Comparison of ENCODE assay signal across 8 cellular contexts in the genomic region with DNA sequence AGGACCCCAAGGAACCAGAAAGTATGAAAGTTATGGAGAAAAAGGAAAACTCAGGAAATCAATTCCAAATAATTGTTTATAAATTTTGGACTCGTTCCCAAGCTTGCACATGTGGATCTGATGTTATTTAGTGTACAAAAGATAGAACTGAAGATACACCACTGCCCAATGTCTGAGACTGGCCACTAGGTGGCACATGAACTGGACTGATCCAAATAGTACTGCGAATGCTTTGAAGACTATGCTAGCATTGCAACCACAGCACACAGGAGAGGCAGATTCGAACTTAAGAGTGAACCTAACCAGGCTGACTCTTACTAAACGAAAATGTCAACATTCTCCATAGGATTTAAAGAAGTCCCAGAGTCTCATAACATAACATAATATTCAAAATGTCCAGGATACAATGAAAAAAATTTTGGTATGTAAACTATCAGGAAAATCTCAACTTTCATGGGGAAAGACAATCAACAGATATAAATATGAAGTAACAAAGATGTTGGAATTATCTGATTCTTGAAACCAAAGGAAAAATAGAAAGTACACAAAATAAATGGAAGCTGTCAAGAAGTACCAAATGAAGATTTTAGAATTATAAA.
DNase-seq lines count a peak whose midpoint lies in the region; ATAC-seq and TF ChIP-seq lines count a peak whose summit lies in the region.

No MANE protein-coding gene starts in this region.

- no peak for ATAC-seq in CD4-positive, alpha-beta T cell (ENCODE audit: poor library complexity)
- ATAC-seq in GM18508 (IDR thresholded peaks at IDR 0.05; ENCODE audit: insufficient read depth, unreplicated experiment) = peak; percentile 36
- ATAC-seq in HG02870 (IDR thresholded peaks at IDR 0.05; ENCODE audit: unreplicated experiment) = peak; percentile 89
- peak; percentile 40 for ATAC-seq in activated naive CD8-positive, alpha-beta T cell treated with anti-CD3 and anti-CD28 coated beads, Interleukin-2, amount 50 U/mL, for 24 hours

- no peaks in the 10 kb centered on the region for H3K4me1 Mint-ChIP-seq in CD4-positive, alpha-beta T cell (ENCODE audit: low read depth)
- H3K4me1 Mint-ChIP-seq in activated naive CD8-positive, alpha-beta T cell treated with anti-CD3 and anti-CD28 coated beads, Interleukin-2, amount 50 U/mL, for 24 hours = no peaks in the 10 kb centered on the region
- no peaks in the 10 kb centered on the region for H3K4me1 Mint-ChIP-seq in T-helper 2 cell treated with Interferon-gamma antibody and Interleukin-4, amounts not matched to agents 5 μg/mL and 100 μg/mL, for 36 hours (ENCODE audit: low read depth)

- CTCF ChIA-PET in CD4-positive, alpha-beta T cell (lab: Charles Lee) = no interaction called here

- H3K27ac ChIP-seq in CD4-positive, alpha-beta T cell (ENCODE audit: low read depth, low read length) = no peak overlapping the region

- TF ChIP-seq CTCF in CD4-positive, alpha-beta T cell (IDR thresholded peaks at IDR 0.05) = peak; percentile 16

- intact Hi-C loops in CD4-positive, alpha-beta T cell (cut with DNase I, micrococcal nuclease) = no loop called here

- no peaks in the 10 kb centered on the region for H3K27me3 ChIP-seq in CD4-positive, alpha-beta T cell (ENCODE audit: control insufficient read depth, insufficient read depth, low read length)

- DNase-seq in CD4-positive, alpha-beta T cell = no peak
- DNase-seq in NCI-H1694 treated with DMSO at 0.1 percent for 48 hours (lab: John Stamatoyannopoulos, UW) (peak; percentile 47), hepatic stellate cell (ENCODE audit: low spot score) (peak; percentile 2)
- DNase-seq in activated naive CD8-positive, alpha-beta T cell treated with anti-CD3 and anti-CD28 coated beads, Interleukin-2, amount 50 U/mL, for 24 hours = no peak
- DNase-seq in stimulated activated CD8-positive, alpha-beta memory T cell treated with anti-CD3 and anti-CD28 coated beads, Interleukin-4, amount 100 ng/mL, for 48 hours = peak; percentile 23
- DNase-seq in T-helper 2 cell treated with Interferon-gamma antibody and Interleukin-4, amounts not matched to agents 5 μg/mL and 100 μg/mL, for 36 hours (ENCODE audit: low spot score) = no peak

- H3K36me3 Mint-ChIP-seq in CD4-positive, alpha-beta T cell (ENCODE audit: low read depth) = no peaks in the 10 kb centered on the region
- H3K36me3 Mint-ChIP-seq in activated naive CD8-positive, alpha-beta T cell treated with anti-CD3 and anti-CD28 coated beads, Interleukin-2, amount 50 U/mL, for 24 hours (ENCODE audit: low read depth) = no peaks in the 10 kb centered on the region
- H3K36me3 Mint-ChIP-seq in T-helper 2 cell treated with Interferon-gamma antibody and Interleukin-4, amounts not matched to agents 5 μg/mL and 100 μg/mL, for 36 hours (ENCODE audit: low read depth) = no peaks in the 10 kb centered on the region

- peaks cover 3% of the 10 kb centered on the region for H3K9me3 Mint-ChIP-seq in CD4-positive, alpha-beta T cell
- peaks cover 4% of the 10 kb centered on the region for H3K9me3 Mint-ChIP-seq in activated naive CD8-positive, alpha-beta T cell treated with anti-CD3 and anti-CD28 coated beads, Interleukin-2, amount 50 U/mL, for 24 hours
- H3K9me3 Mint-ChIP-seq in T-helper 2 cell treated with Interferon-gamma antibody and Interleukin-4, amounts not matched to agents 5 μg/mL and 100 μg/mL, for 36 hours = no peaks in the 10 kb centered on the region

- no peak overlapping the region for H3K4me3 Mint-ChIP-seq in CD4-positive, alpha-beta T cell
- no peak overlapping the region for H3K4me3 Mint-ChIP-seq in activated naive CD8-positive, alpha-beta T cell treated with anti-CD3 and anti-CD28 coated beads, Interleukin-2, amount 50 U/mL, for 24 hours
- no peak overlapping the region for H3K4me3 Mint-ChIP-seq in T-helper 2 cell treated with Interferon-gamma antibody and Interleukin-4, amounts not matched to agents 5 μg/mL and 100 μg/mL, for 36 hours

- H3K27me3 Mint-ChIP-seq in CD4-positive, alpha-beta T cell = no peaks in the 10 kb centered on the region
- no peaks in the 10 kb centered on the region for H3K27me3 Mint-ChIP-seq in activated naive CD8-positive, alpha-beta T cell treated with anti-CD3 and anti-CD28 coated beads, Interleukin-2, amount 50 U/mL, for 24 hours
- no peaks in the 10 kb centered on the region for H3K27me3 Mint-ChIP-seq in T-helper 2 cell treated with Interferon-gamma antibody and Interleukin-4, amounts not matched to agents 5 μg/mL and 100 μg/mL, for 36 hours (ENCODE audit: low read depth)

- no peak overlapping the region for H3K27ac Mint-ChIP-seq in CD4-positive, alpha-beta T cell
- no peak overlapping the region for H3K27ac Mint-ChIP-seq in activated naive CD8-positive, alpha-beta T cell treated with anti-CD3 and anti-CD28 coated beads, Interleukin-2, amount 50 U/mL, for 24 hours
- no peak overlapping the region for H3K27ac Mint-ChIP-seq in T-helper 2 cell treated with Interferon-gamma antibody and Interleukin-4, amounts not matched to agents 5 μg/mL and 100 μg/mL, for 36 hours

- POLR2A ChIA-PET in CD4-positive, alpha-beta T cell (lab: Charles Lee) = no interaction called here

- H3K9me3 ChIP-seq in CD4-positive, alpha-beta T cell (ENCODE audit: control insufficient read depth, low read length) = no peaks in the 10 kb centered on the region

Comparison
In these comparisons a context has a peak if more than half of its experiments do, and no peak if none do; other contexts are left out.
1. DNase-seq: peak in NCI-H1694 treated with DMSO at 0.1 percent for 48 hours (single experiment), hepatic stellate cell (single experiment) and stimulated activated CD8-positive, alpha-beta memory T cell treated with anti-CD3 and anti-CD28 coated beads, Interleukin-4, amount 100 ng/mL, for 48 hours (single experiment); none in CD4-positive, alpha-beta T cell (0 of 10), activated naive CD8-positive, alpha-beta T cell treated with anti-CD3 and anti-CD28 coated beads, Interleukin-2, amount 50 U/mL, for 24 hours (single experiment) and T-helper 2 cell treated with Interferon-gamma antibody and Interleukin-4, amounts not matched to agents 5 μg/mL and 100 μg/mL, for 36 hours (single experiment).